Comparison of ENCODE assay signal across 16 cellular contexts in the genomic region with DNA sequence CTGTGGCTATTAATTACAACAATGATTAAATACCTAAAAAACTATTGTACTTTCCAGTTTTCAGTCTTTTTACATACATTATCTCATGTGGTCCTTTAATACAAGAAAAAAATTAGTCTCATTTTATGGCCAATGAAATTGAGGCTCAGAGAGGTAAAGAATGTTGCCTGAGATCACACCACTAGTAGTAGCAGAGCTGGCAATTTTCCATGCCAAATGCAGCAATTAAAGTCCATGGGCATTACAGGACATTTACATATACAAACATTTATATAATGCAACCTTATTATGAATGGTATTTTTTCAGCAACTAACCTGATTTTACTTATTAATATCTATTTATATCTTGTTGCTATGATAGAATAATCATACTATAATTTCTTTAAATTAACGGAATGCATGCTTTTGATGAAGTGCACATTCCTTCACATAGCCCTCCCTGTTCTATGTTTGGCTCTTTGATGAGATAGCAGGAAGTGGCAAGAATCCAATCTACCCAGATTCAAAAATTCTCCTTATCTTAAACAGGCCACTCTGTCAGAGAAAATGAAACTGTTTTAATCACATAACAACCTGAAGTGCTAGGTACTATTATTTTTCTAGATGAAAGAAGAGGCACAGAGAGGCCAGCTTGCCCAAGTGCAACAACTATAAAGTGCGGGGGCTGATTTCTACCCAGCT.
A peak's percentile ranks its signal among the peaks of the same experiment; 100 is the strongest.
DNase-seq lines count a peak whose midpoint lies in the region; ATAC-seq and TF ChIP-seq lines count a peak whose summit lies in the region.
"Had no signal": no experiment of that assay in that cellular context is flagged by ENCODE, and none has a peak within 500 bp of the region (broad histone marks: within the 10 kb centered on the region; RNA-seq: fewer than 3 reads in every experiment).

No MANE protein-coding gene starts in this region.

- H3K4me1 ChIP-seq in mammary epithelial cell (ENCODE audit: insufficient read depth, low read length) (peaks cover 3% of the 10 kb centered on the region), BE2C (no peaks in the 10 kb centered on the region)

- DNase-seq in MCF 10A (ENCODE audit: unreplicated experiment) (peak; percentile 15), mammary epithelial cell (no peak), OCI-M1 (lab: John Stamatoyannopoulos, UW) (peak; percentile 76), BE2C (no peak), NCI-H446 treated with DMSO at 0.1 percent for 48 hours (lab: John Stamatoyannopoulos, UW) (no peak)
- no peak for DNase-seq in stimulated activated CD4-positive, alpha-beta T cell treated with anti-CD3 and anti-CD28 coated beads, Interleukin-1b, Interleukin-23, amount 100 ng/mL, for 48 hours

- H4K20me1 ChIP-seq in mammary epithelial cell (ENCODE audit: insufficient read depth, low read length): no peaks in the 10 kb centered on the region

- H3K9me3 Mint-ChIP-seq in MCF 10A (ENCODE audit: unreplicated experiment) (no peaks in the 10 kb centered on the region), brain (peaks cover 0 to under 1% (median 0%) of the 10 kb centered on the region in 5 experiments)
- H3K9me3 Mint-ChIP-seq: activated naive CD4-positive, alpha-beta T cell treated with anti-CD3 and anti-CD28 coated beads, Interleukin-2, amount 10 ng/mL, durations not matched to agents 7 days and 5 days; CD8-positive, alpha-beta T cell; neural crest cell; WTC11 had no signal

- H2AFZ ChIP-seq in mammary epithelial cell (ENCODE audit: low read depth, low read length): no peak overlapping the region

- no peaks in the 10 kb centered on the region for H3K9me3 ChIP-seq in mammary epithelial cell (replicated peaks; ENCODE audit: insufficient read depth, low read length)
- H3K9me3 ChIP-seq in BE2C: no peaks in the 10 kb centered on the region
- H3K9me3 ChIP-seq: lower lobe of right lung, testis, uterus had no signal

- TF ChIP-seq CTCF in MCF 10A (IDR thresholded peaks at IDR 0.05; ENCODE audit: unreplicated experiment) (no peak), mammary epithelial cell (conservative IDR thresholded peaks at IDR 0.05 in 1 of 2, IDR thresholded peaks at IDR 0.05 in 1 of 2; ENCODE audit: extremely low read depth in 1 of 2, insufficient read depth in 1 of 2, low read depth in 1 of 2, low read length in 2 of 2) (no peak), brain (conservative IDR thresholded peaks at IDR 0.05) (no peak), BE2C (IDR thresholded peaks at IDR 0.05; ENCODE audit: low read depth, low read length) (no peak)

- no peaks in the 10 kb centered on the region for H3K36me3 ChIP-seq in mammary epithelial cell (ENCODE audit: insufficient read depth, low read length)
- H3K36me3 ChIP-seq in BE2C: no peaks in the 10 kb centered on the region
- H3K36me3 ChIP-seq: lower lobe of right lung, uterus had no signal

- H3K27me3 Mint-ChIP-seq in MCF 10A (ENCODE audit: insufficient read depth, unreplicated experiment): no peaks in the 10 kb centered on the region
- no peaks in the 10 kb centered on the region for H3K27me3 Mint-ChIP-seq in brain

- no TSS peak for BruUV-seq in MCF 10A (replicated peaks; lab: Mats Ljungman, UMichigan)
- BruUV-seq in mammary epithelial cell (replicated peaks; lab: Mats Ljungman, UMichigan): no TSS peak

- no peak for ATAC-seq in GM19035 (IDR thresholded peaks at IDR 0.05; ENCODE audit: unreplicated experiment)

- intact Hi-C loops in MCF 10A (cut with micrococcal nuclease): loop anchor here (1.0 to 5.0 kb wide), 11 partner anchors 119 to 443 kb away; partner anchors contain the start of genes LDLRAD3 and TRIM44
- intact Hi-C loops in mammary epithelial cell (cut with micrococcal nuclease): loop anchor here (1.0 to 10.0 kb wide), 10 partner anchors 112 to 652 kb away; partner anchors contain the start of gene LDLRAD3

- H3K27ac Mint-ChIP-seq in MCF 10A (ENCODE audit: low read depth, unreplicated experiment): peak overlapping the region; percentile 29
- H3K27ac Mint-ChIP-seq in brain: peak overlapping the region in 4 of 5 experiments; percentile 24 to 89 (median 56)
- H3K27ac Mint-ChIP-seq: activated naive CD4-positive, alpha-beta T cell treated with anti-CD3 and anti-CD28 coated beads, Interleukin-2, amount 10 ng/mL, durations not matched to agents 7 days and 5 days; CD8-positive, alpha-beta T cell; WTC11 had no signal

- H3K4me3 ChIP-seq in mammary epithelial cell (replicated peaks in 1 of 3; ENCODE audit: insufficient read depth in 1 of 3, low read depth in 2 of 3, low read length in 3 of 3) (no peak overlapping the region), BE2C (ENCODE audit: low read depth, low read length) (no peak overlapping the region)
- H3K4me3 ChIP-seq: lower lobe of right lung, uterus had no signal

- 90% methylated on average over 2 of the region's 2 CpGs for WGBS in mammary epithelial cell (ENCODE audit: low coverage, missing lambda C conversion rate)

- POLR2A ChIA-PET in MCF 10A (lab: Yijun Ruan, JAX): interaction anchor here (0.6 to 2.4 kb wide), 27 partner anchors 8 to 443 kb away, joined by 3 to 25 read pairs (median 4); partner anchors contain the start of genes FJX1 and LDLRAD3

- CTCF ChIA-PET in MCF 10A (lab: Yijun Ruan, JAX): interaction anchor here (0.6 to 5.4 kb wide), 98 partner anchors 10 to 656 kb away, joined by 3 to 68 read pairs (median 5); partner anchors contain the start of gene LDLRAD3
- CTCF ChIA-PET in mammary epithelial cell (lab: Charles Lee; ENCODE audit: low non-redundant PET): interaction anchor here (0.5 to 1.5 kb wide), 18 partner anchors 72 to 444 kb away, joined by 3 to 47 read pairs (median 12); no protein-coding TSS in a partner anchor

- no peaks in the 10 kb centered on the region for H3K79me2 ChIP-seq in mammary epithelial cell (ENCODE audit: insufficient read depth, low read length)

- dilution Hi-C loops in mammary epithelial cell (cut with HindIII; ENCODE audit: low sequenced_read_pairs): loop anchor here (25.0 kb wide), 1 partner anchor 336 kb away; no protein-coding TSS in a partner anchor

- H3K27ac ChIP-seq in mammary epithelial cell (ENCODE audit: insufficient read depth, low read depth, low read length): no peak overlapping the region
- H3K27ac ChIP-seq: SK-N-MC, uterus had no signal

- no peak overlapping the region for H3K4me2 ChIP-seq in mammary epithelial cell (ENCODE audit: insufficient read depth, low read depth, low read length)

- in situ Hi-C loops in mammary epithelial cell (cut with MboI; ENCODE audit: low sequenced_read_pairs in 2 of 2): loop anchor here in 1 of 2 donors (10.0 to 25.0 kb wide), 2 partner anchors 211 to 442 kb away; partner anchors contain the start of gene FJX1

- no peak overlapping the region for H3K9ac ChIP-seq in mammary epithelial cell (ENCODE audit: insufficient read depth, low read length)

- H3K4me1 Mint-ChIP-seq in MCF 10A (ENCODE audit: insufficient read depth, unreplicated experiment) (peaks cover 17% of the 10 kb centered on the region), brain (peaks cover 18% of the 10 kb centered on the region)

- H3K27me3 ChIP-seq in mammary epithelial cell (ENCODE audit: insufficient read depth, low read length): no peaks in the 10 kb centered on the region
- H3K27me3 ChIP-seq in BE2C: no peaks in the 10 kb centered on the region
- H3K27me3 ChIP-seq: testis, uterus had no signal

- H3K36me3 Mint-ChIP-seq in MCF 10A (ENCODE audit: insufficient read depth, unreplicated experiment) (peaks cover 15% of the 10 kb centered on the region), brain (peaks cover 16% of the 10 kb centered on the region)
- H3K36me3 Mint-ChIP-seq: activated naive CD4-positive, alpha-beta T cell treated with anti-CD3 and anti-CD28 coated beads, Interleukin-2, amount 10 ng/mL, durations not matched to agents 7 days and 5 days; CD8-positive, alpha-beta T cell; WTC11 had no signal

- H3K4me3 Mint-ChIP-seq in MCF 10A (ENCODE audit: unreplicated experiment) (no peak overlapping the region), brain (no peak overlapping the region)
- H3K4me3 Mint-ChIP-seq: activated naive CD4-positive, alpha-beta T cell treated with anti-CD3 and anti-CD28 coated beads, Interleukin-2, amount 10 ng/mL, durations not matched to agents 7 days and 5 days; CD8-positive, alpha-beta T cell had no signal

Comparison
In these comparisons a context has a peak if more than half of its experiments do, and no peak if none do; other contexts are left out.
1. DNase-seq: peak in MCF 10A (single experiment) and OCI-M1 (single experiment); none in mammary epithelial cell (single experiment), BE2C (single experiment), stimulated activated CD4-positive, alpha-beta T cell treated with anti-CD3 and anti-CD28 coated beads, Interleukin-1b, Interleukin-23, amount 100 ng/mL, for 48 hours (single experiment) and NCI-H446 treated with DMSO at 0.1 percent for 48 hours (single experiment).